12 cellular contexts compared by ENCODE assay signal in genomic region chr1:186682721-186683120, GRCh38. TPM values are rescaled to one million over a fixed set of nuclear protein-coding genes. Genes with fewer than 3 reads are reported as not detected.
A peak's percentile ranks its signal among the peaks of the same experiment; 100 is the strongest.
DNase-seq lines count a peak whose midpoint lies in the region; ATAC-seq, FAIRE-seq and TF ChIP-seq lines count a peak whose summit lies in the region.
"Had no signal": no experiment of that assay in that cellular context is flagged by ENCODE, and none has a peak within 500 bp of the region (broad histone marks: within the 10 kb centered on the region; RNA-seq: fewer than 3 reads in every experiment).

No MANE protein-coding gene starts in this region.

- no peaks in the 10 kb centered on the region for H3K9me3 ChIP-seq in GM12878 (replicated peaks; ENCODE audit: control insufficient read depth, insufficient read depth, low read length)

- RAD21 ChIA-PET in GM12878 (lab: Charles Lee; ENCODE audit: unreplicated experiment), result interaction anchor here (0.6 kb wide), 1 partner anchor 40 kb away, joined by 3 read pairs; no protein-coding TSS in a partner anchor

- no peak overlapping the region for H2AFZ ChIP-seq in GM12878 (ENCODE audit: control insufficient read depth, low read depth, low read length)

- no peak for TF ChIP-seq EP300 in GM12878 (IDR thresholded peaks at IDR 0.05; ENCODE audit: borderline replicate concordance in 1 of 2, control insufficient read depth in 1 of 2, low read depth in 2 of 2, low read length in 2 of 2)

- no TSS peak for BruUV-seq in GM12878 (replicated peaks; lab: Mats Ljungman, UMichigan)

- intact Hi-C loops in GM12878 (cut with micrococcal nuclease; ENCODE audit: unreplicated experiment), result no loop called here

- no peak overlapping the region for H3K4me3 Mint-ChIP-seq in immature natural killer cell
- H3K4me3 Mint-ChIP-seq in activated CD8-positive, alpha-beta T cell treated with anti-CD3 and anti-CD28 coated beads, Interleukin-2, amount 10 ng/mL, durations not matched to agents 7 days and 5 days, result no peak overlapping the region
- H3K4me3 Mint-ChIP-seq: activated naive CD8-positive, alpha-beta T cell; naive thymus-derived CD8-positive, alpha-beta T cell had no signal

- no peak for FAIRE-seq in GM12878 (lab: Jason Lieb, UNC)

- no peak overlapping the region for H3K4me3 ChIP-seq in GM12878

- peak; percentile 10 for DNase-seq in AG08395 (ENCODE audit: low spot score)
- peak; percentile 4 for DNase-seq in HS-5 (ENCODE audit: low read depth)
- no peak for DNase-seq in GM12878 (ENCODE audit: low read depth, low spot score)
- peak; percentile 53 for DNase-seq in iris pigment epithelial cell (ENCODE audit: low read depth)
- DNase-seq in immature natural killer cell, result no peak
- no peak for DNase-seq in activated CD8-positive, alpha-beta T cell treated with anti-CD3 and anti-CD28 coated beads, Interleukin-2, amount 10 ng/mL, durations not matched to agents 7 days and 5 days
- DNase-seq in NCI-H1694 treated with DMSO at 0.1 percent for 48 hours (lab: John Stamatoyannopoulos, UW), result no peak
- DNase-seq: naive thymus-derived CD8-positive, alpha-beta T cell; NCI-H146; stimulated activated CD4-positive, alpha-beta T cell treated with anti-CD3 and anti-CD28 coated beads, Interleukin-4, amount 100 ng/mL, for 1 hour had no signal

- no peak for ATAC-seq in GM12878
- ATAC-seq in GM19455 (IDR thresholded peaks at IDR 0.05; ENCODE audit: unreplicated experiment), result no peak
- no peak for ATAC-seq in activated CD8-positive, alpha-beta T cell treated with anti-CD3 and anti-CD28 coated beads, Interleukin-2, amount 10 ng/mL, durations not matched to agents 7 days and 5 days
- ATAC-seq: naive thymus-derived CD8-positive, alpha-beta T cell had no signal

- H3K36me3 ChIP-seq in GM12878 (ENCODE audit: control insufficient read depth in 2 of 2, insufficient read depth in 2 of 2, low read length in 1 of 2), result no peaks in the 10 kb centered on the region

- peak in 1 of 3 experiments; percentile 10; a peak in 1 of 6 replicates for TF ChIP-seq CTCF in GM12878 (IDR thresholded peaks at IDR 0.05 in 2 of 3, conservative IDR thresholded peaks at IDR 0.05 in 1 of 3; ENCODE audit: control insufficient read depth in 2 of 3, extremely low read depth in 1 of 3, insufficient read depth in 1 of 3, low read depth in 3 of 3, low read length in 3 of 3)

- peaks cover 8 to 18% of the 10 kb centered on the region in 2 donors for H3K4me1 Mint-ChIP-seq in immature natural killer cell
- H3K4me1 Mint-ChIP-seq in activated CD8-positive, alpha-beta T cell treated with anti-CD3 and anti-CD28 coated beads, Interleukin-2, amount 10 ng/mL, durations not matched to agents 7 days and 5 days (ENCODE audit: low read depth), result peaks cover 11% of the 10 kb centered on the region

- H3K9me3 Mint-ChIP-seq in immature natural killer cell, result peaks cover 5 to 19% (median 12%) of the 10 kb centered on the region in 6 donors
- no peaks in the 10 kb centered on the region for H3K9me3 Mint-ChIP-seq in activated CD8-positive, alpha-beta T cell treated with anti-CD3 and anti-CD28 coated beads, Interleukin-2, amount 10 ng/mL, durations not matched to agents 7 days and 5 days (ENCODE audit: insufficient read depth)

- H3K79me2 ChIP-seq in GM12878 (ENCODE audit: control insufficient read depth, insufficient read depth, low read length), result no peaks in the 10 kb centered on the region

- SMC1A ChIA-PET in GM12878 (lab: Charles Lee; ENCODE audit: uncharacterized antibody, unreplicated experiment), result interaction anchor here (0.6 to 1.3 kb wide), 2 partner anchors 12 to 187 kb away, joined by 3 read pairs; no protein-coding TSS in a partner anchor

- CTCF ChIA-PET in GM12878 (lab: Yijun Ruan, JAX), result interaction anchor here (1.0 to 1.4 kb wide), 3 partner anchors 18 to 200 kb away, joined by 3 to 6 read pairs (median 5); no protein-coding TSS in a partner anchor
- CTCF ChIA-PET in activated CD8-positive, alpha-beta T cell treated with anti-CD3 and anti-CD28 coated beads, Interleukin-2, amount 10 ng/mL, durations not matched to agents 7 days and 5 days (lab: Charles Lee), result interaction anchor here (1.6 kb wide), 1 partner anchor 77 kb away, joined by 5 read pairs; no protein-coding TSS in a partner anchor

- in situ Hi-C loops in GM12878 (cut with MboI), result no loop called here

- peak; percentile 49; the same call in 1 of the 2 replicates for TF ChIP-seq RAD21 in GM12878 (IDR thresholded peaks at IDR 0.05; ENCODE audit: insufficient read depth, low read depth, low read length)

- no peaks in the 10 kb centered on the region for H4K20me1 ChIP-seq in GM12878 (ENCODE audit: control insufficient read depth, insufficient read depth)

- H3K4me1 ChIP-seq in GM12878 (ENCODE audit: control insufficient read depth, insufficient read depth, low read length), result no peaks in the 10 kb centered on the region

- POLR2A ChIA-PET in GM12878 (lab: Charles Lee), result no interaction called here
- POLR2A ChIA-PET in activated CD8-positive, alpha-beta T cell treated with anti-CD3 and anti-CD28 coated beads, Interleukin-2, amount 10 ng/mL, durations not matched to agents 7 days and 5 days (lab: Charles Lee), result no interaction called here

- H3K27me3 ChIP-seq in GM12878 (replicated peaks in 1 of 2; ENCODE audit: control insufficient read depth in 2 of 2, insufficient read depth in 2 of 2, low read length in 1 of 2), result peaks cover 4 to 16% of the 10 kb centered on the region in 2 experiments; a peak in 3 of 4 replicates

- 35% methylated on average over 1 of the region's 1 CpG for WGBS in GM12878 (ENCODE audit: insufficient coverage, insufficient replicate concordance, low lambda C conversion rate, missing lambda C conversion rate)

- no peak overlapping the region for H3K27ac Mint-ChIP-seq in immature natural killer cell
- H3K27ac Mint-ChIP-seq in activated CD8-positive, alpha-beta T cell treated with anti-CD3 and anti-CD28 coated beads, Interleukin-2, amount 10 ng/mL, durations not matched to agents 7 days and 5 days, result no peak overlapping the region
- H3K27ac Mint-ChIP-seq: activated naive CD8-positive, alpha-beta T cell; naive thymus-derived CD8-positive, alpha-beta T cell had no signal

- no peak overlapping the region for H3K9ac ChIP-seq in GM12878 (ENCODE audit: control insufficient read depth, insufficient read depth, low read length)

- no peak overlapping the region for H3K4me2 ChIP-seq in GM12878 (ENCODE audit: control insufficient read depth, insufficient read depth)

- H3K36me3 Mint-ChIP-seq in immature natural killer cell, result peaks cover 0 to 4% (median 0%) of the 10 kb centered on the region in 3 donors
- no peaks in the 10 kb centered on the region for H3K36me3 Mint-ChIP-seq in activated CD8-positive, alpha-beta T cell treated with anti-CD3 and anti-CD28 coated beads, Interleukin-2, amount 10 ng/mL, durations not matched to agents 7 days and 5 days (ENCODE audit: low read depth)
- H3K36me3 Mint-ChIP-seq: activated naive CD8-positive, alpha-beta T cell had no signal

- H3K27ac ChIP-seq in GM12878 (ENCODE audit: control insufficient read depth, insufficient read depth), result no peak overlapping the region

- TF ChIP-seq POLR2A in GM12878 (IDR thresholded peaks at IDR 0.05; ENCODE audit: low read depth, low read length), result no peak

- peaks cover 8 to 10% (median 10%) of the 10 kb centered on the region in 3 donors for H3K27me3 Mint-ChIP-seq in immature natural killer cell (ENCODE audit: low read depth in 3 of 3)
- peaks cover 40% of the 10 kb centered on the region for H3K27me3 Mint-ChIP-seq in activated CD8-positive, alpha-beta T cell treated with anti-CD3 and anti-CD28 coated beads, Interleukin-2, amount 10 ng/mL, durations not matched to agents 7 days and 5 days (ENCODE audit: low read depth)

TF ChIP-seq in GM12878, 131 proteins besides CTCF, POLR2A, EP300 and RAD21 (continues in another document):
- TF ChIP-seq SIX5 (IDR thresholded peaks at IDR 0.05; ENCODE audit: low read depth, low read length, severe bottlenecking) (no peak), RB1 (IDR thresholded peaks at IDR 0.05; ENCODE audit: borderline replicate concordance) (no peak), MXI1 (IDR thresholded peaks at IDR 0.05; ENCODE audit: low read depth, low read length) (no peak), PML (IDR thresholded peaks at IDR 0.05; ENCODE audit: low read length) (no peak), TARDBP (IDR thresholded peaks at IDR 0.05; ENCODE audit: borderline replicate concordance) (no peak)

RNA-seq across cellular contexts. Expression of gene PTGS2, which starts 2.5 kb away (rescaled TPM):
- total RNA-seq in GM12878 (2013; cell fraction: nucleolus; rRNA removed), result 0.21 TPM in 1 of 2 replicates, not detected in the other
- total RNA-seq in GM12878 (2014; rRNA removed) (0.22 TPM in 1 of 2 replicates, not detected in the other), GM12878 (2014; rRNA removed; fragmentation: Illumina TruSeq; extraction: Trizol) (0.04 and 0.09 TPM in 2 replicates), GM12878 (2021) (0.13 TPM in 1 of 2 replicates, not detected in the other)
- polyA plus RNA-seq in GM12878 (2011; ENCODE audit: low read depth), result 0.14 TPM
- polyA plus RNA-seq in GM12878 (2011; rRNA removed) (0.11 and 0.13 TPM in 2 replicates), GM12878 (2014; fragmentation: Illumina TruSeq; extraction: Trizol) (0.06 TPM in 1 of 2 replicates, not detected in the other), GM12878 (2014; fragmentation: Nextera tagmentation; extraction: Ambion mirVana) (under 1 TPM in 1 of 2 experiments, not detected in 1; 0.10 TPM), GM12878 (2014; rRNA removed) (0.04 and 0.24 TPM in 2 replicates), GM12878 (2016; fragmentation: Nextera tagmentation; extraction: Ambion mirVana) (under 1 TPM in 1 of 2 experiments, not detected in 1; 0.12 TPM), immature natural killer cell (1 to 10 TPM in 1 of 3 donors, under 1 TPM in 1, not detected in 1; 0.84 to 4.2 TPM)
- polyA plus RNA-seq in GM12878 (2011; cell fraction: cytosol; rRNA removed), result 0.06 and 0.08 TPM in 2 replicates
- polyA plus RNA-seq in GM12878 (2011; cell fraction: nucleus; rRNA removed), result 0.04 and 0.12 TPM in 2 replicates
- 0.07 TPM in 2 replicates for polyA plus RNA-seq in GM12878 (2012)
- polyA minus RNA-seq in GM12878 (2011; rRNA and poly(A)+ RNA removed), result 0.10 TPM in 1 of 2 replicates, not detected in the other
- not detected in 2 replicates for polyA minus RNA-seq in GM12878 (2011; cell fraction: cytosol; rRNA and poly(A)+ RNA removed)
- polyA minus RNA-seq in GM12878 (2011; cell fraction: nucleus; rRNA and poly(A)+ RNA removed), result 0.10 TPM in 1 of 2 replicates, not detected in the other
- not detected for total RNA-seq in activated CD8-positive, alpha-beta T cell treated with anti-CD3 and anti-CD28 coated beads, Interleukin-2, amount 10 ng/mL, durations not matched to agents 7 days and 5 days
- total RNA-seq: naive thymus-derived CD8-positive, alpha-beta T cell had no signal

Comparison
In these comparisons a context has a peak if more than half of its experiments do, and no peak if none do; other contexts are left out.
1. DNase-seq: peak in AG08395 (single experiment), HS-5 (single experiment) and iris pigment epithelial cell (single experiment); none in GM12878 (single experiment), immature natural killer cell (0 of 3), activated CD8-positive, alpha-beta T cell treated with anti-CD3 and anti-CD28 coated beads, Interleukin-2, amount 10 ng/mL, durations not matched to agents 7 days and 5 days (single experiment) and NCI-H1694 treated with DMSO at 0.1 percent for 48 hours (single experiment).